Comparison of ENCODE assay signal across 1 cellular context in the genomic region with DNA sequence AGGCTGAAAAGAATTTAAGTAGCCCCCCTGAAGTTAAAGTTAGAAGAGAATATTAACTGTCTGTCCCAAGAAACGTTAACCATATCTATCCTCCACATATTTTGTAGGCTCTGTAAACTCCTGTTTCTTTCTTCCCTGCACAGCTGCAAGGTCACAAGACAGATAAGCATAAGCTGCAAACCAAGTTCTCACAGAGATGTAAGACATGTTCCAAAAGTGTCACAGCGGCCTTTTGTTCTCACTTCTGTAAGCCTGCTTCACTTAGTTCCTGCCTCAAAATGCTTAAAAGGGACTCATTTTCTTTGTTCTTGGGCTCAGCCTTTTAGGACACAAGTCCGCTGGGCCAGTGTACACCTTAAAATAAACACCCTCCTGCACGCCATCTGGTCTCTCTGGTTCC.
TF ChIP-seq lines count a peak whose summit lies in the region.

No MANE protein-coding gene starts in this region.

TF ChIP-seq in K562, 482 proteins besides CTCF, POLR2A, EP300 and RAD21 (continued from another document):
- TF ChIP-seq ZNF121 (CRISPR knock-in tag; conservative IDR thresholded peaks at IDR 0.05), result no peak
- TF ChIP-seq, protein P1, sequence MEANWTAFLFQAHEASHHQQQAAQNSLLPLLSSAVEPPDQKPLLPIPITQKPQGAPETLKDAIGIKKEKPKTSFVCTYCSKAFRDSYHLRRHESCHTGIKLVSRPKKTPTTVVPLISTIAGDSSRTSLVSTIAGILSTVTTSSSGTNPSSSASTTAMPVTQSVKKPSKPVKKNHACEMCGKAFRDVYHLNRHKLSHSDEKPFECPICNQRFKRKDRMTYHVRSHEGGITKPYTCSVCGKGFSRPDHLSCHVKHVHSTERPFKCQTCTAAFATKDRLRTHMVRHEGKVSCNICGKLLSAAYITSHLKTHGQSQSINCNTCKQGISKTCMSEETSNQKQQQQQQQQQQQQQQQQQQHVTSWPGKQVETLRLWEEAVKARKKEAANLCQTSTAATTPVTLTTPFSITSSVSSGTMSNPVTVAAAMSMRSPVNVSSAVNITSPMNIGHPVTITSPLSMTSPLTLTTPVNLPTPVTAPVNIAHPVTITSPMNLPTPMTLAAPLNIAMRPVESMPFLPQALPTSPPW (CRISPR knock-in tag; IDR thresholded peaks at IDR 0.05), result peak; percentile 81
